8 cellular contexts compared by ENCODE assay signal in the genomic region with DNA sequence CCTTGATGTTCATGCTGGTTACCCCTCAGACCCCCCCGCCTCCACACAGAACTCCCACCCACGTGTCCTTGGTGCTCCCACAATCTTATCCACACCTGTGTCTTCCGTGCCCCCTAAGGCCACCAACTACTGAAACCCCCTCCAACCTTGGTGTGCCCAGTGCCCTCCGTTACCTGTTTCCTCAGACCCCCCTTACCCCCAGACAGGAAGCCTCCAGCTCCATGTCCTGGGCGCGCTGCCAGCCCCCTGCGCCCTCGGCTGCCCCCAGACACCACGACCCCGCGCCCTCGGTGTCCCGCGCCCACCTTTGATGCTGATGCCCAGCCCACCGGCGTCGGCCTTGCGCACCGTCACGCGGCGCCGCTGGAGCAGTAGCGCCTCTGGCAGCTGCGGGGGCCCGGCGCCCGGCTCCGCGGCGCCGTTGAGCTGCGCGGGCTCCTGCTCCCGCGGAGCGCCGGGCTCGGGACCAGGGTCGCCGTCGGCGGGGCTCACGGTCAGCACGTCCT. TPM values are rescaled to one million over a fixed set of nuclear protein-coding genes. Genes with fewer than 3 reads are reported as not detected.
DNase-seq lines count a peak whose midpoint lies in the region; ATAC-seq and TF ChIP-seq lines count a peak whose summit lies in the region.

No MANE protein-coding gene starts in this region.

- H3K27me3 Mint-ChIP-seq in activated B cell treated with CpG ODN at 0.5 μM for 24 hours (no peaks in the 10 kb centered on the region), nephron progenitor cell (ENCODE audit: low read depth, poor library complexity) (peaks cover 44% of the 10 kb centered on the region)

- TF ChIP-seq CTCF in activated B cell treated with CpG ODN at 0.5 μM for 24 hours (IDR thresholded peaks at IDR 0.05): no peak
- no peak for TF ChIP-seq CTCF in nephron progenitor cell (IDR thresholded peaks at IDR 0.05)

- H3K27ac Mint-ChIP-seq in activated B cell treated with CpG ODN at 0.5 μM for 24 hours: no peak overlapping the region
- no peak overlapping the region for H3K27ac Mint-ChIP-seq in nephron progenitor cell

- peak; percentile 25 for ATAC-seq in GM18505 (IDR thresholded peaks at IDR 0.05; ENCODE audit: unreplicated experiment)
- peak; percentile 25 for ATAC-seq in HG02981 (IDR thresholded peaks at IDR 0.05; ENCODE audit: unreplicated experiment)
- peak; percentile 11 for ATAC-seq in activated B cell treated with CpG ODN at 0.5 μM for 24 hours (ENCODE audit: low read depth)
- ATAC-seq in esophagus mucosa: peak; percentile 7

- intact Hi-C loops in activated B cell treated with CpG ODN at 0.5 μM for 24 hours (cut with micrococcal nuclease): loop anchor here (1.0 to 10.0 kb wide), 5 partner anchors 42 to 669 kb away; partner anchors contain the start of genes CDK5RAP1, EIF2S2 and RALY

- POLR2A ChIA-PET in activated B cell treated with CpG ODN at 0.5 μM for 24 hours (lab: Charles Lee): interaction anchor here (0.6 to 3.0 kb wide), 9 partner anchors 11 to 669 kb away, joined by 3 to 37 read pairs (median 5); partner anchors contain the start of genes ACTL10, CBFA2T2, CDK5RAP1 and EIF2S2

- no peak for TF ChIP-seq POLR2A in GM18505 (IDR thresholded peaks at IDR 0.05; ENCODE audit: borderline replicate concordance, extremely low read depth, insufficient read depth, insufficient read length)

- no peak for DNase-seq in activated B cell treated with CpG ODN at 0.5 μM for 24 hours
- no peak for DNase-seq in nephron progenitor cell
- DNase-seq in NCI-H774 (lab: John Stamatoyannopoulos, UW): no peak
- DNase-seq in LoVo (ENCODE audit: low spot score): no peak
- DNase-seq in NCI-H2029 (lab: John Stamatoyannopoulos, UW): no peak

- CTCF ChIA-PET in activated B cell treated with CpG ODN at 0.5 μM for 24 hours (lab: Charles Lee): no interaction called here

- H3K9me3 Mint-ChIP-seq in activated B cell treated with CpG ODN at 0.5 μM for 24 hours: no peaks in the 10 kb centered on the region
- H3K9me3 Mint-ChIP-seq in nephron progenitor cell: peaks cover 4% of the 10 kb centered on the region

- peak overlapping the region; percentile 79 for H3K4me3 Mint-ChIP-seq in activated B cell treated with CpG ODN at 0.5 μM for 24 hours
- peak overlapping the region; percentile 84 for H3K4me3 Mint-ChIP-seq in nephron progenitor cell

- H3K36me3 Mint-ChIP-seq in activated B cell treated with CpG ODN at 0.5 μM for 24 hours (ENCODE audit: low read depth) (peaks cover 3% of the 10 kb centered on the region), nephron progenitor cell (ENCODE audit: low read depth) (no peaks in the 10 kb centered on the region)

- peaks cover 29% of the 10 kb centered on the region for H3K4me1 Mint-ChIP-seq in activated B cell treated with CpG ODN at 0.5 μM for 24 hours
- H3K4me1 Mint-ChIP-seq in nephron progenitor cell: peaks cover 24% of the 10 kb centered on the region

RNA-seq across cellular contexts. Expression of gene SNTA1, which starts 0.5 kb away (rescaled TPM):
- 1.7 and 2.0 TPM in 2 replicates for total RNA-seq in activated B cell treated with CpG ODN at 0.5 μM for 24 hours
- total RNA-seq in esophagus mucosa: 4.7 TPM

RNA-seq across cellular contexts. Expression of gene CDK5RAP1, which starts 41.7 kb away (rescaled TPM):
- total RNA-seq in activated B cell treated with CpG ODN at 0.5 μM for 24 hours (44.2 and 50.5 TPM in 2 replicates), esophagus mucosa (14.7 TPM)

RNA-seq across cellular contexts. Expression of gene CBFA2T2, which starts 46.8 kb away (rescaled TPM):
- 13.9 and 15.8 TPM in 2 replicates for total RNA-seq in activated B cell treated with CpG ODN at 0.5 μM for 24 hours
- total RNA-seq in esophagus mucosa: 9.0 TPM
